12 cellular contexts compared by ENCODE assay signal in the genomic region with DNA sequence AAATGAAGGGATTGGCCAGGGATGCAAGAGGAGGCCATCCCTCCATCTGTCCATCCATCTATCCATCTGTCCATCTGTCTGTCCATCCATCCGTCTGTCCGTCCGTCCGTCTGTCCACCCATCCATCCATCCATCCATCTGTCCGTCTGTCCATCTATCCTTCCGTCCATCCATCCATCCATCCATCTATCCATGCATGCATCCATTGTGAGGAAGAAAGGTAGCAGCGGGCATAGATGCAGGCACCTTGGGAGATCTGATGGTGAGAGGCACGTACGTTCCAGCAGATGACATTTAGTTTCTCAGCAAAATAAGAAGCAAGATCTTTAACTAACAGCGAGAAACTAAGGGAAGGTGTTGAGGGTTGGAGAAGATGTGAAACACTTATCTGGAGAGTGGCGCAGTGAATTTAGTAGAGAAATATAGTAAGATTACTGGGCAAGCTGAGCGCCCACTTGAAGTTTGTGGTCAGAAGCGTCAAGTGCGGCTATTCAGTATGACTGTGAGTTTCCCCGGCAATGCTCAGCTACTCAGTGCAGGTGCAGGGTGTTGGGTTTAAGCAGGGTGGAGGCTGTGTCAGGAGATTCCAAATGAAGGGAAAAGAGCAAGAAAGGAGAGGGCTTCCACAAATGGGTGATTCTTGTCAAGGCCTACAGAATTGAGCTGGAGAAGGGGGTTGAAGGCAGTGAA. TPM values are rescaled to one million over a fixed set of nuclear protein-coding genes. Genes with fewer than 3 reads are reported as not detected.
A peak's percentile ranks its signal among the peaks of the same experiment; 100 is the strongest.
DNase-seq lines count a peak whose midpoint lies in the region; ATAC-seq and TF ChIP-seq lines count a peak whose summit lies in the region.
"Had no signal": no experiment of that assay in that cellular context is flagged by ENCODE, and none has a peak within 500 bp of the region (broad histone marks: within the 10 kb centered on the region; RNA-seq: fewer than 3 reads in every experiment).

No MANE protein-coding gene starts in this region.

- ATAC-seq in GM18502 (IDR thresholded peaks at IDR 0.05; ENCODE audit: poor library complexity, unreplicated experiment) = peak; percentile 59
- peak; percentile 50 for ATAC-seq in GM19397 (IDR thresholded peaks at IDR 0.05; ENCODE audit: unreplicated experiment)
- ATAC-seq in HG03103 (IDR thresholded peaks at IDR 0.05; ENCODE audit: low read depth, unreplicated experiment) = peak; percentile 44
- ATAC-seq in central memory CD8-positive, alpha-beta T cell (replicated peaks; ENCODE audit: extremely low read depth, poor library complexity, severe bottlenecking) = peak; percentile 62

- peaks cover 13% of the 10 kb centered on the region for H3K4me1 Mint-ChIP-seq in central memory CD8-positive, alpha-beta T cell
- H3K4me1 Mint-ChIP-seq in endothelial cell (ENCODE audit: unreplicated experiment) = peaks cover 19% of the 10 kb centered on the region
- H3K4me1 Mint-ChIP-seq in type B pancreatic cell (ENCODE audit: unreplicated experiment) = peaks cover 28% of the 10 kb centered on the region

- no peaks in the 10 kb centered on the region for H3K36me3 Mint-ChIP-seq in central memory CD8-positive, alpha-beta T cell (ENCODE audit: insufficient read depth)
- H3K36me3 Mint-ChIP-seq in endothelial cell (ENCODE audit: low read depth, unreplicated experiment) = peaks cover 7% of the 10 kb centered on the region
- H3K36me3 Mint-ChIP-seq in type B pancreatic cell = no peaks in the 10 kb centered on the region

- TF ChIP-seq CTCF in endothelial cell (IDR thresholded peaks at IDR 0.05; ENCODE audit: unreplicated experiment) (no peak), type B pancreatic cell (conservative IDR thresholded peaks at IDR 0.05) (no peak)

- no peaks in the 10 kb centered on the region for H3K9me3 Mint-ChIP-seq in central memory CD8-positive, alpha-beta T cell
- H3K9me3 Mint-ChIP-seq in endothelial cell (ENCODE audit: unreplicated experiment) = no peaks in the 10 kb centered on the region
- peaks cover 5% of the 10 kb centered on the region for H3K9me3 Mint-ChIP-seq in type B pancreatic cell
- H3K9me3 Mint-ChIP-seq: T-helper 1 cell treated with Interleukin-12 subunit alpha and Interleukin-12 subunit beta and Interleukin-4 antibody, amounts not matched to agents 30 μg/mL and 1 μg/mL, for 36 hours had no signal

- in situ Hi-C loops in G401 (cut with HindIII; ENCODE audit: low sequenced_read_pairs) = no loop called here

- no peak overlapping the region for H3K4me3 Mint-ChIP-seq in central memory CD8-positive, alpha-beta T cell
- H3K4me3 Mint-ChIP-seq in endothelial cell (ENCODE audit: unreplicated experiment) = no peak overlapping the region
- no peak overlapping the region for H3K4me3 Mint-ChIP-seq in type B pancreatic cell
- H3K4me3 Mint-ChIP-seq: T-helper 1 cell treated with Interleukin-12 subunit alpha and Interleukin-12 subunit beta and Interleukin-4 antibody, amounts not matched to agents 30 μg/mL and 1 μg/mL, for 36 hours had no signal

- no peaks in the 10 kb centered on the region for H3K27me3 Mint-ChIP-seq in central memory CD8-positive, alpha-beta T cell
- H3K27me3 Mint-ChIP-seq in endothelial cell (ENCODE audit: unreplicated experiment) = peaks cover 5% of the 10 kb centered on the region
- no peaks in the 10 kb centered on the region for H3K27me3 Mint-ChIP-seq in type B pancreatic cell

- no peak overlapping the region for H3K27ac Mint-ChIP-seq in central memory CD8-positive, alpha-beta T cell (ENCODE audit: low read depth)
- H3K27ac Mint-ChIP-seq in endothelial cell (ENCODE audit: unreplicated experiment) = no peak overlapping the region
- no peak overlapping the region for H3K27ac Mint-ChIP-seq in type B pancreatic cell
- H3K27ac Mint-ChIP-seq: T-helper 1 cell treated with Interleukin-12 subunit alpha and Interleukin-12 subunit beta and Interleukin-4 antibody, amounts not matched to agents 30 μg/mL and 1 μg/mL, for 36 hours had no signal

- DNase-seq in central memory CD8-positive, alpha-beta T cell (ENCODE audit: low spot score in 2 of 2) = no peak
- no peak for DNase-seq in endothelial cell (ENCODE audit: low spot score)
- no peak for DNase-seq in G401 (ENCODE audit: low spot score)
- DNase-seq in type B pancreatic cell (ENCODE audit: extremely low spot score, unreplicated experiment) = no peak
- no peak for DNase-seq in NOMO-1 treated with DMSO at 0.1 percent for 48 hours (lab: John Stamatoyannopoulos, UW; ENCODE audit: unreplicated experiment)
- DNase-seq: activated gamma-delta T cell treated with Interleukin-2 at 50 U/mL for 16 hours, Caco-2, NCI-H446 had no signal

RNA-seq across cellular contexts. Expression of a gene that starts 22.4 kb away (rescaled TPM):
- 235 TPM for total RNA-seq in endothelial cell (ENCODE audit: unreplicated experiment)
- total RNA-seq in G401 (2014; rRNA removed; shearing (Covaris generic)) = 194 and 205 TPM in 2 replicates
- total RNA-seq in type B pancreatic cell (ENCODE audit: low replicate concordance) = 176 and 235 TPM in 2 replicates

RNA-seq across cellular contexts. Expression of a gene that starts 47.3 kb away (rescaled TPM):
- total RNA-seq in endothelial cell (ENCODE audit: unreplicated experiment) (153 TPM), type B pancreatic cell (ENCODE audit: low replicate concordance) (60.9 and 112 TPM in 2 replicates)
- 8.1 and 14.3 TPM in 2 replicates for total RNA-seq in G401 (2014; rRNA removed; shearing (Covaris generic))
